In genomic region chr1:54715493-54716298, GRCh38 we compare ENCODE assay signal across 1 cellular context.
TF ChIP-seq lines count a peak whose summit lies in the region.

Gene TTC4, plus strand, starts transcription at chr1:54715861. Its CDS starts 48 bp downstream, at chr1:54715909.

TF ChIP-seq in Ishikawa, 13 proteins besides CTCF, POLR2A, EP300 and RAD21 (continued from another document):
- 0 out of 2 replicates have a peak, but pooled peaks have one; percentile 15 for TF ChIP-seq REST (IDR thresholded peaks at IDR 0.05; ENCODE audit: low read depth)
TF ChIP-seq in Ishikawa: peak in this region for 9.
